22 cellular contexts compared by ENCODE assay signal in genomic region chr7:48822138-48822537, GRCh38.
DNase-seq lines count a peak whose midpoint lies in the region; ATAC-seq, FAIRE-seq and TF ChIP-seq lines count a peak whose summit lies in the region.
"Had no signal": no experiment of that assay in that cellular context is flagged by ENCODE, and none has a peak within 500 bp of the region (broad histone marks: within the 10 kb centered on the region; RNA-seq: fewer than 3 reads in every experiment).

No MANE protein-coding gene starts in this region.

- no peak overlapping the region for H3K27ac Mint-ChIP-seq in activated naive CD4-positive, alpha-beta T cell treated with anti-CD3 and anti-CD28 coated beads, Interleukin-2, amount 50 U/mL, for 72 hours
- H3K27ac Mint-ChIP-seq: B cell; CD4-positive, CD25-positive, alpha-beta regulatory T cell; CD8-positive, alpha-beta T cell; GM23338; H9 had no signal

- no peaks in the 10 kb centered on the region for H3K9me3 Mint-ChIP-seq in activated naive CD4-positive, alpha-beta T cell treated with anti-CD3 and anti-CD28 coated beads, Interleukin-2, amount 50 U/mL, for 72 hours
- H3K9me3 Mint-ChIP-seq: GM23338, H9 had no signal

- H3K36me3 Mint-ChIP-seq in activated naive CD4-positive, alpha-beta T cell treated with anti-CD3 and anti-CD28 coated beads, Interleukin-2, amount 50 U/mL, for 72 hours: no peaks in the 10 kb centered on the region
- H3K36me3 Mint-ChIP-seq: CD4-positive, CD25-positive, alpha-beta regulatory T cell; CD8-positive, alpha-beta T cell had no signal

- no peak overlapping the region for H3K4me3 ChIP-seq in pancreas
- H3K4me3 ChIP-seq: BLaER1, GM23338 had no signal

- H3K4me1 ChIP-seq in pancreas: no peaks in the 10 kb centered on the region
- H3K4me1 ChIP-seq: BLaER1, Caco-2 had no signal

- TF ChIP-seq CTCF in pancreas (IDR thresholded peaks at IDR 0.05): no peak

- FAIRE-seq in G401.6 (lab: Jason Lieb, UNC) (peak; percentile 66), TTC549 (lab: Jason Lieb, UNC) (peak; percentile 32), frontal cortex (lab: Jason Lieb, UNC) (peak; percentile 95), pancreas (lab: Jason Lieb, UNC) (peak; percentile 70)
- FAIRE-seq: GM12891, GM18507 had no signal

- intact Hi-C loops in pancreas (cut with DNase I): no loop called here

- no peak for ATAC-seq in pancreas
- ATAC-seq in activated naive CD4-positive, alpha-beta T cell treated with anti-CD3 and anti-CD28 coated beads, Interleukin-2, amount 50 U/mL, for 72 hours: no peak
- ATAC-seq: CD8-positive, alpha-beta T cell; GM23338; HCT116 had no signal

- H3K9me3 ChIP-seq in pancreas: no peaks in the 10 kb centered on the region
- H3K9me3 ChIP-seq: BLaER1, Caco-2 had no signal

- WGBS in pancreas, 2 donors: 71 to 82% methylated on average over 1 of the region's 1 CpG

- H3K36me3 ChIP-seq in pancreas: no peaks in the 10 kb centered on the region
- H3K36me3 ChIP-seq: BLaER1 had no signal

- no peaks in the 10 kb centered on the region for H3K27me3 ChIP-seq in pancreas
- H3K27me3 ChIP-seq: BLaER1 had no signal

- H3K27ac ChIP-seq in pancreas: no peak overlapping the region
- H3K27ac ChIP-seq: BLaER1, C4-2B had no signal

- DNase-seq in frontal cortex (ENCODE audit: low spot score in 2 of 2) (no peak), pancreas (no peak), kidney glomerular epithelial cell (lab: John Stamatoyannopoulos, UW) (no peak), GDM1 (lab: John Stamatoyannopoulos, UW) (no peak)
- DNase-seq in activated naive CD4-positive, alpha-beta T cell treated with anti-CD3 and anti-CD28 coated beads, Interleukin-2, amount 50 U/mL, for 72 hours (ENCODE audit: low spot score in 2 of 2): no peak
- DNase-seq: 8988T; Caco-2; CD4-positive, CD25-positive, alpha-beta regulatory T cell; CD8-positive, alpha-beta T cell; DMS153; DND-41; GF-D8; H9 had no signal
